ENCODE assay signal across 17 cellular contexts in genomic region chr4:153023692-153024394, GRCh38.
A peak's percentile ranks its signal among the peaks of the same experiment; 100 is the strongest.
DNase-seq lines count a peak whose midpoint lies in the region; FAIRE-seq and TF ChIP-seq lines count a peak whose summit lies in the region.
"Had no signal": no experiment of that assay in that cellular context is flagged by ENCODE, and none has a peak within 500 bp of the region (broad histone marks: within the 10 kb centered on the region; RNA-seq: fewer than 3 reads in every experiment).

No MANE protein-coding gene starts in this region.

- H3K4me1 ChIP-seq in mammary epithelial cell (ENCODE audit: insufficient read depth, low read length): peaks cover 38% of the 10 kb centered on the region
- peaks cover 6 to 8% of the 10 kb centered on the region in 2 donors for H3K4me1 ChIP-seq in small intestine (ENCODE audit: control insufficient read depth in 2 of 2, insufficient read depth in 1 of 2, low read depth in 1 of 2, low read length in 1 of 2)
- H3K4me1 ChIP-seq: SJSA1, tibial nerve had no signal

- no peak overlapping the region for H3K4me3 ChIP-seq in mammary epithelial cell (replicated peaks in 1 of 3; ENCODE audit: insufficient read depth in 1 of 3, low read depth in 2 of 3, low read length in 3 of 3)
- H3K4me3 ChIP-seq in small intestine (ENCODE audit: low read depth in 1 of 2, low read length in 2 of 2): no peak overlapping the region
- H3K4me3 ChIP-seq: BLaER1 treated with 17β-estradiol and CSF1 and Interleukin-3, amounts not matched to agents 10 nM and 100 nM; coronary artery; SJSA1; tibial nerve had no signal

- WGBS in mammary epithelial cell (ENCODE audit: low coverage, missing lambda C conversion rate): 60% methylated on average over 13 of the region's 17 CpGs
- WGBS in small intestine, 3 donors: 68 to 74% (median 71%) methylated on average over 17 of the region's 17 CpGs

- H3K9me3 ChIP-seq in mammary epithelial cell (replicated peaks; ENCODE audit: insufficient read depth, low read length): peaks cover 12% of the 10 kb centered on the region
- H3K9me3 ChIP-seq in small intestine (ENCODE audit: control insufficient read depth, low read depth): no peaks in the 10 kb centered on the region

- H3K79me2 ChIP-seq in mammary epithelial cell (ENCODE audit: insufficient read depth, low read length): no peaks in the 10 kb centered on the region

- no peaks in the 10 kb centered on the region for H4K20me1 ChIP-seq in mammary epithelial cell (ENCODE audit: insufficient read depth, low read length)
- H4K20me1 ChIP-seq: BLaER1 treated with 17β-estradiol and CSF1 and Interleukin-3, amounts not matched to agents 10 nM and 100 nM had no signal

- no TSS peak for BruUV-seq in mammary epithelial cell (replicated peaks; lab: Mats Ljungman, UMichigan)

- in situ Hi-C loops in mammary epithelial cell (cut with MboI; ENCODE audit: low sequenced_read_pairs in 2 of 2): no loop called here

- no peak overlapping the region for H3K9ac ChIP-seq in mammary epithelial cell (ENCODE audit: insufficient read depth, low read length)
- H3K9ac ChIP-seq: BLaER1 treated with 17β-estradiol and CSF1 and Interleukin-3, amounts not matched to agents 10 nM and 100 nM had no signal

- FAIRE-seq in small intestine (lab: Jason Lieb, UNC): no peak
- FAIRE-seq: GM19239, TTC549 had no signal

- DNase-seq in DMS153 (lab: John Stamatoyannopoulos, UW) (peak; percentile 5), DMS153 treated with DMSO at 0.1 percent for 48 hours (lab: John Stamatoyannopoulos, UW; ENCODE audit: unreplicated experiment) (no peak), NCI-H524 (lab: John Stamatoyannopoulos, UW) (peak; percentile 68 to 81), mammary epithelial cell (peak; percentile 92), small intestine (peak; percentile 64), DMS114 treated with DMSO at 0.1 percent for 48 hours (lab: John Stamatoyannopoulos, UW; ENCODE audit: unreplicated experiment) (no peak), NAMALWA (ENCODE audit: low spot score) (no peak), iPS-NIHi7 (ENCODE audit: extremely low spot score) (no peak)
- DNase-seq: NCI-H1048; stimulated activated CD4-positive, alpha-beta T cell treated with anti-CD3 and anti-CD28 coated beads, Interleukin-2, amount 100 ng/mL, for 48 hours had no signal

- TF ChIP-seq CTCF in mammary epithelial cell (conservative IDR thresholded peaks at IDR 0.05 in 1 of 2, IDR thresholded peaks at IDR 0.05 in 1 of 2; ENCODE audit: extremely low read depth in 1 of 2, insufficient read depth in 1 of 2, low read depth in 1 of 2, low read length in 2 of 2): no peak

- peak overlapping the region; percentile 81 for H2AFZ ChIP-seq in mammary epithelial cell (ENCODE audit: low read depth, low read length)

- H3K4me2 ChIP-seq in mammary epithelial cell (ENCODE audit: insufficient read depth, low read depth, low read length): peak overlapping the region; percentile 56

- dilution Hi-C loops in mammary epithelial cell (cut with HindIII; ENCODE audit: low sequenced_read_pairs): no loop called here

- intact Hi-C loops in mammary epithelial cell (cut with micrococcal nuclease): loop anchor here (2.0 kb wide), 1 partner anchor 25 kb away; no protein-coding TSS in a partner anchor

- no peaks in the 10 kb centered on the region for H3K27me3 ChIP-seq in mammary epithelial cell (ENCODE audit: insufficient read depth, low read length)
- H3K27me3 ChIP-seq in small intestine (ENCODE audit: control insufficient read depth in 2 of 2, insufficient read depth in 2 of 2, low read length in 2 of 2): no peaks in the 10 kb centered on the region
- H3K27me3 ChIP-seq: BLaER1 treated with 17β-estradiol and CSF1 and Interleukin-3, amounts not matched to agents 10 nM and 100 nM; SJSA1; tibial nerve had no signal

- peak overlapping the region; percentile 62 for H3K27ac ChIP-seq in mammary epithelial cell (ENCODE audit: insufficient read depth, low read depth, low read length)
- no peak overlapping the region for H3K27ac ChIP-seq in small intestine (ENCODE audit: low read depth in 1 of 2, low read length in 1 of 2)
- H3K27ac ChIP-seq: 22Rv1; BLaER1 treated with 17β-estradiol and CSF1 and Interleukin-3, amounts not matched to agents 10 nM and 100 nM; coronary artery; SJSA1; tibial nerve had no signal

- CTCF ChIA-PET in mammary epithelial cell (lab: Charles Lee; ENCODE audit: low non-redundant PET): no interaction called here

- H3K36me3 ChIP-seq in mammary epithelial cell (ENCODE audit: insufficient read depth, low read length) (no peaks in the 10 kb centered on the region), small intestine (ENCODE audit: control insufficient read depth in 2 of 2, insufficient read depth in 2 of 2, low read length in 2 of 2) (no peaks in the 10 kb centered on the region)
- H3K36me3 ChIP-seq: BLaER1 treated with 17β-estradiol and CSF1 and Interleukin-3, amounts not matched to agents 10 nM and 100 nM; SJSA1 had no signal

Comparison
In these comparisons a context has a peak if more than half of its experiments do, and no peak if none do; other contexts are left out.
1. DNase-seq: peak in DMS153 (single experiment), NCI-H524 (2 of 2), mammary epithelial cell (single experiment) and small intestine (single experiment); none in DMS153 treated with DMSO at 0.1 percent for 48 hours (single experiment), DMS114 treated with DMSO at 0.1 percent for 48 hours (single experiment), NAMALWA (single experiment) and iPS-NIHi7 (single experiment).